1 cellular context compared by ENCODE assay signal in genomic region chr13:27663947-27664346, GRCh38.
TF ChIP-seq lines count a peak whose summit lies in the region.

No MANE protein-coding gene starts in this region.

TF ChIP-seq in IMR-90, 13 proteins besides CTCF, POLR2A, EP300 and RAD21:
- TF ChIP-seq BHLHE40 (IDR thresholded peaks at IDR 0.05; ENCODE audit: low read depth, low read length) (no peak), FOS (IDR thresholded peaks at IDR 0.05; ENCODE audit: low read depth, low read length) (no peak), MXI1 (IDR thresholded peaks at IDR 0.05; ENCODE audit: borderline replicate concordance, low read depth, low read length) (no peak), ELK1 (IDR thresholded peaks at IDR 0.05; ENCODE audit: borderline replicate concordance, low read depth, low read length) (no peak)
